Comparison of ENCODE assay signal across 1 cellular context in the genomic region with DNA sequence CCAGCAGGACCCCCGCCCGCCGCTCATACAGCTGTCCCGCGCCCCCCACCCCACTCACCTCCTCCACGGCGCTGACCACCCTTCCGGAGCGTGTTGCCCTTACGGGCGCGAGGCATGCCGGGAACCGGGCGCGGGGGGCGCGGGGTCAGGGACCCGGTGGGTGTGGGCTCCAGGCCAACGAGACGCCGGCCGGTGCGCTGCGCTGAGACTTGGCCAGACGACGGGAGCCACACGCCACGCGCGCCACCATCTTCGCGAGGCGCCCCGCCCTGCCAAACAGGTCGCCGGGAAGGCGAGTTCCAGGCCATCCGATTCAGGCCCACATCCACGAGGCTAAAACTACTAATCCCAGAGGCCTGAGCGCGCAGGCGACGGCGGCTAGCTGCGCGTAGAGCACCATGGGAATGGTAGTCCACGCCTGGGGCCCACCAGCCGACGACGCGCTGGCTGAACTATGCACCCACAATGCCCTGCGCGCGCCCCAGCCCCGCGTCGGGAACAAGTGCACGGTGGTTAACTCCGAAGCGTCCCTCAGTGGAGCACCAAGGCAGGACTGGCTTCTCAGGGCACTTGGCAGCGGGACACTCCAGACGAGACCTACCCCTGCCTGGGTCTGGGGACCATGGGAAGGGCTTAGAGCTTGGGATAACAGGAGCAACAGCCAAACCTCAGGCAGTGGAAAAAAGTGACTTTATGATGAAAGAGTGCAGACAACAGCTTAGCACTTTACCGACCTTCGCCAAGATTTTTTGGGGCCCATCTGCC.
TF ChIP-seq lines count a peak whose summit lies in the region.

A gene with protein sequence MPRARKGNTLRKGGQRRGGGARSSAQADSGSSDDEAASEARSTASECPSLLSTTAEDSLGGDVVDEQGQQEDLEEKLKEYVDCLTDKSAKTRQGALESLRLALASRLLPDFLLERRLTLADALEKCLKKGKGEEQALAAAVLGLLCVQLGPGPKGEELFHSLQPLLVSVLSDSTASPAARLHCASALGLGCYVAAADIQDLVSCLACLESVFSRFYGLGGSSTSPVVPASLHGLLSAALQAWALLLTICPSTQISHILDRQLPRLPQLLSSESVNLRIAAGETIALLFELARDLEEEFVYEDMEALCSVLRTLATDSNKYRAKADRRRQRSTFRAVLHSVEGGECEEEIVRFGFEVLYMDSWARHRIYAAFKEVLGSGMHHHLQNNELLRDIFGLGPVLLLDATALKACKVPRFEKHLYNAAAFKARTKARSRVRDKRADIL (minus strand): TSS at position 271 of the 765 bp plus-strand sequence. CDS start 155 bp downstream, at position 116.

TF ChIP-seq in HepG2, 621 proteins besides CTCF, POLR2A, EP300 and RAD21 (continued from another document):
- 0 out of 2 replicates have a peak, but pooled peaks have one; percentile 18 for TF ChIP-seq ZNF296 (CRISPR knock-in tag; conservative IDR thresholded peaks at IDR 0.05)
- TF ChIP-seq MTA1 (CRISPR knock-in tag; IDR thresholded peaks at IDR 0.05; ENCODE audit: borderline replicate concordance) = peak; percentile 26; the same call in 1 of the 2 replicates
- peak; percentile 86; the same call in 1 of the 2 replicates for TF ChIP-seq SP5 (CRISPR knock-in tag; IDR thresholded peaks at IDR 0.05; ENCODE audit: borderline replicate concordance, low read depth)
- TF ChIP-seq MZF1 (CRISPR knock-in tag; IDR thresholded peaks at IDR 0.05; ENCODE audit: borderline replicate concordance) = no peak; the same call in 1 of the 2 replicates
- TF ChIP-seq, protein P1, sequence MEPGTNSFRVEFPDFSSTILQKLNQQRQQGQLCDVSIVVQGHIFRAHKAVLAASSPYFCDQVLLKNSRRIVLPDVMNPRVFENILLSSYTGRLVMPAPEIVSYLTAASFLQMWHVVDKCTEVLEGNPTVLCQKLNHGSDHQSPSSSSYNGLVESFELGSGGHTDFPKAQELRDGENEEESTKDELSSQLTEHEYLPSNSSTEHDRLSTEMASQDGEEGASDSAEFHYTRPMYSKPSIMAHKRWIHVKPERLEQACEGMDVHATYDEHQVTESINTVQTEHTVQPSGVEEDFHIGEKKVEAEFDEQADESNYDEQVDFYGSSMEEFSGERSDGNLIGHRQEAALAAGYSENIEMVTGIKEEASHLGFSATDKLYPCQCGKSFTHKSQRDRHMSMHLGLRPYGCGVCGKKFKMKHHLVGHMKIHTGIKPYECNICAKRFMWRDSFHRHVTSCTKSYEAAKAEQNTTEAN (CRISPR knock-in tag; conservative IDR thresholded peaks at IDR 0.05) = no peak
- peak; percentile 65; the same call in 1 of the 2 replicates for TF ChIP-seq FOXA3 (CRISPR knock-in tag; IDR thresholded peaks at IDR 0.05)
- TF ChIP-seq ZNF235 (CRISPR knock-in tag; IDR thresholded peaks at IDR 0.05; ENCODE audit: borderline replicate concordance) = no peak
- TF ChIP-seq, protein P2, sequence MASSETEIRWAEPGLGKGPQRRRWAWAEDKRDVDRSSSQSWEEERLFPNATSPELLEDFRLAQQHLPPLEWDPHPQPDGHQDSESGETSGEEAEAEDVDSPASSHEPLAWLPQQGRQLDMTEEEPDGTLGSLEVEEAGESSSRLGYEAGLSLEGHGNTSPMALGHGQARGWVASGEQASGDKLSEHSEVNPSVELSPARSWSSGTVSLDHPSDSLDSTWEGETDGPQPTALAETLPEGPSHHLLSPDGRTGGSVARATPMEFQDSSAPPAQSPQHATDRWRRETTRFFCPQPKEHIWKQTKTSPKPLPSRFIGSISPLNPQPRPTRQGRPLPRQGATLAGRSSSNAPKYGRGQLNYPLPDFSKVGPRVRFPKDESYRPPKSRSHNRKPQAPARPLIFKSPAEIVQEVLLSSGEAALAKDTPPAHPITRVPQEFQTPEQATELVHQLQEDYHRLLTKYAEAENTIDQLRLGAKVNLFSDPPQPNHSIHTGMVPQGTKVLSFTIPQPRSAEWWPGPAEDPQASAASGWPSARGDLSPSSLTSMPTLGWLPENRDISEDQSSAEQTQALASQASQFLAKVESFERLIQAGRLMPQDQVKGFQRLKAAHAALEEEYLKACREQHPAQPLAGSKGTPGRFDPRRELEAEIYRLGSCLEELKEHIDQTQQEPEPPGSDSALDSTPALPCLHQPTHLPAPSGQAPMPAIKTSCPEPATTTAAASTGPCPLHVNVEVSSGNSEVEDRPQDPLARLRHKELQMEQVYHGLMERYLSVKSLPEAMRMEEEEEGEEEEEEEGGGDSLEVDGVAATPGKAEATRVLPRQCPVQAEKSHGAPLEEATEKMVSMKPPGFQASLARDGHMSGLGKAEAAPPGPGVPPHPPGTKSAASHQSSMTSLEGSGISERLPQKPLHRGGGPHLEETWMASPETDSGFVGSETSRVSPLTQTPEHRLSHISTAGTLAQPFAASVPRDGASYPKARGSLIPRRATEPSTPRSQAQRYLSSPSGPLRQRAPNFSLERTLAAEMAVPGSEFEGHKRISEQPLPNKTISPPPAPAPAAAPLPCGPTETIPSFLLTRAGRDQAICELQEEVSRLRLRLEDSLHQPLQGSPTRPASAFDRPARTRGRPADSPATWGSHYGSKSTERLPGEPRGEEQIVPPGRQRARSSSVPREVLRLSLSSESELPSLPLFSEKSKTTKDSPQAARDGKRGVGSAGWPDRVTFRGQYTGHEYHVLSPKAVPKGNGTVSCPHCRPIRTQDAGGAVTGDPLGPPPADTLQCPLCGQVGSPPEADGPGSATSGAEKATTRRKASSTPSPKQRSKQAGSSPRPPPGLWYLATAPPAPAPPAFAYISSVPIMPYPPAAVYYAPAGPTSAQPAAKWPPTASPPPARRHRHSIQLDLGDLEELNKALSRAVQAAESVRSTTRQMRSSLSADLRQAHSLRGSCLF (CRISPR knock-in tag; IDR thresholded peaks at IDR 0.05; ENCODE audit: borderline replicate concordance) = no peak
- TF ChIP-seq, protein P3, sequence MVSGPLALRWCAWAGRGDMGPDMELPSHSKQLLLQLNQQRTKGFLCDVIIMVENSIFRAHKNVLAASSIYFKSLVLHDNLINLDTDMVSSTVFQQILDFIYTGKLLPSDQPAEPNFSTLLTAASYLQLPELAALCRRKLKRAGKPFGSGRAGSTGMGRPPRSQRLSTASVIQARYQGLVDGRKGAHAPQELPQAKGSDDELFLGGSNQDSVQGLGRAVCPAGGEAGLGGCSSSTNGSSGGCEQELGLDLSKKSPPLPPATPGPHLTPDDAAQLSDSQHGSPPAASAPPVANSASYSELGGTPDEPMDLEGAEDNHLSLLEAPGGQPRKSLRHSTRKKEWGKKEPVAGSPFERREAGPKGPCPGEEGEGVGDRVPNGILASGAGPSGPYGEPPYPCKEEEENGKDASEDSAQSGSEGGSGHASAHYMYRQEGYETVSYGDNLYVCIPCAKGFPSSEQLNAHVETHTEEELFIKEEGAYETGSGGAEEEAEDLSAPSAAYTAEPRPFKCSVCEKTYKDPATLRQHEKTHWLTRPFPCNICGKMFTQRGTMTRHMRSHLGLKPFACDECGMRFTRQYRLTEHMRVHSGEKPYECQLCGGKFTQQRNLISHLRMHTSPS (CRISPR knock-in tag; IDR thresholded peaks at IDR 0.05; ENCODE audit: low read depth) = no peak
- no peak; the same call in 1 of the 2 replicates for TF ChIP-seq WIZ (CRISPR knock-in tag; IDR thresholded peaks at IDR 0.05)
- TF ChIP-seq HES4 (CRISPR knock-in tag; IDR thresholded peaks at IDR 0.05; ENCODE audit: borderline replicate concordance) = 0 out of 2 replicates have a peak, but pooled peaks have one; percentile 48
- no peak for TF ChIP-seq ZFP36L2 (CRISPR knock-in tag; IDR thresholded peaks at IDR 0.05)
- TF ChIP-seq, protein P4, sequence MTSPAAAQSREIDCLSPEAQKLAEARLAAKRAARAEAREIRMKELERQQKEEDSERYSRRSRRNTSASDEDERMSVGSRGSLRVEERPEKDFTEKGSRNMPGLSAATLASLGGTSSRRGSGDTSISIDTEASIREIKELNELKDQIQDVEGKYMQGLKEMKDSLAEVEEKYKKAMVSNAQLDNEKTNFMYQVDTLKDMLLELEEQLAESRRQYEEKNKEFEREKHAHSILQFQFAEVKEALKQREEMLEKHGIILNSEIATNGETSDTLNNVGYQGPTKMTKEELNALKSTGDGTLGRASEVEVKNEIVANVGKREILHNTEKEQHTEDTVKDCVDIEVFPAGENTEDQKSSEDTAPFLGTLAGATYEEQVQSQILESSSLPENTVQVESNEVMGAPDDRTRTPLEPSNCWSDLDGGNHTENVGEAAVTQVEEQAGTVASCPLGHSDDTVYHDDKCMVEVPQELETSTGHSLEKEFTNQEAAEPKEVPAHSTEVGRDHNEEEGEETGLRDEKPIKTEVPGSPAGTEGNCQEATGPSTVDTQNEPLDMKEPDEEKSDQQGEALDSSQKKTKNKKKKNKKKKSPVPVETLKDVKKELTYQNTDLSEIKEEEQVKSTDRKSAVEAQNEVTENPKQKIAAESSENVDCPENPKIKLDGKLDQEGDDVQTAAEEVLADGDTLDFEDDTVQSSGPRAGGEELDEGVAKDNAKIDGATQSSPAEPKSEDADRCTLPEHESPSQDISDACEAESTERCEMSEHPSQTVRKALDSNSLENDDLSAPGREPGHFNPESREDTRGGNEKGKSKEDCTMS (CRISPR knock-in tag; conservative IDR thresholded peaks at IDR 0.05) = no peak
- TF ChIP-seq, protein P5, sequence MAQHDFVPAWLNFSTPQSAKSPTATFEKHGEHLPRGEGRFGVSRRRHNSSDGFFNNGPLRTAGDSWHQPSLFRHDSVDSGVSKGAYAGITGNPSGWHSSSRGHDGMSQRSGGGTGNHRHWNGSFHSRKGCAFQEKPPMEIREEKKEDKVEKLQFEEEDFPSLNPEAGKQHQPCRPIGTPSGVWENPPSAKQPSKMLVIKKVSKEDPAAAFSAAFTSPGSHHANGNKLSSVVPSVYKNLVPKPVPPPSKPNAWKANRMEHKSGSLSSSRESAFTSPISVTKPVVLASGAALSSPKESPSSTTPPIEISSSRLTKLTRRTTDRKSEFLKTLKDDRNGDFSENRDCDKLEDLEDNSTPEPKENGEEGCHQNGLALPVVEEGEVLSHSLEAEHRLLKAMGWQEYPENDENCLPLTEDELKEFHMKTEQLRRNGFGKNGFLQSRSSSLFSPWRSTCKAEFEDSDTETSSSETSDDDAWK (CRISPR knock-in tag; IDR thresholded peaks at IDR 0.05) = no peak
- TF ChIP-seq ELF1 (CRISPR knock-in tag; IDR thresholded peaks at IDR 0.05) = peak; percentile 77
- no peak for TF ChIP-seq ZNF570 (CRISPR knock-in tag; IDR thresholded peaks at IDR 0.05; ENCODE audit: borderline replicate concordance)
- 0 out of 2 replicates have a peak, but pooled peaks have one; percentile 19 for TF ChIP-seq TSC22D2 (CRISPR knock-in tag; IDR thresholded peaks at IDR 0.05; ENCODE audit: borderline replicate concordance)
- peak; percentile 60; the same call in 1 of the 2 replicates for TF ChIP-seq ZC3H13 (CRISPR knock-in tag; IDR thresholded peaks at IDR 0.05)
- no peak for TF ChIP-seq MAFF (IDR thresholded peaks at IDR 0.05; ENCODE audit: low read depth, low read length)
- no peak; the same call in 1 of the 2 replicates for TF ChIP-seq MED1 (CRISPR knock-in tag; IDR thresholded peaks at IDR 0.05)
- peak; percentile 99; the same call in 1 of the 2 replicates for TF ChIP-seq TBP (CRISPR knock-in tag; IDR thresholded peaks at IDR 0.05)
- no peak for TF ChIP-seq SMAD9 (CRISPR knock-in tag; IDR thresholded peaks at IDR 0.05)
- TF ChIP-seq MEIS1 (CRISPR knock-in tag; IDR thresholded peaks at IDR 0.05; ENCODE audit: borderline replicate concordance) = 0 out of 2 replicates have a peak, but pooled peaks have one; percentile 31
- TF ChIP-seq KLF6 (CRISPR knock-in tag; IDR thresholded peaks at IDR 0.05) = 0 out of 2 replicates have a peak, but pooled peaks have one; percentile 10
- TF ChIP-seq, protein P6, sequence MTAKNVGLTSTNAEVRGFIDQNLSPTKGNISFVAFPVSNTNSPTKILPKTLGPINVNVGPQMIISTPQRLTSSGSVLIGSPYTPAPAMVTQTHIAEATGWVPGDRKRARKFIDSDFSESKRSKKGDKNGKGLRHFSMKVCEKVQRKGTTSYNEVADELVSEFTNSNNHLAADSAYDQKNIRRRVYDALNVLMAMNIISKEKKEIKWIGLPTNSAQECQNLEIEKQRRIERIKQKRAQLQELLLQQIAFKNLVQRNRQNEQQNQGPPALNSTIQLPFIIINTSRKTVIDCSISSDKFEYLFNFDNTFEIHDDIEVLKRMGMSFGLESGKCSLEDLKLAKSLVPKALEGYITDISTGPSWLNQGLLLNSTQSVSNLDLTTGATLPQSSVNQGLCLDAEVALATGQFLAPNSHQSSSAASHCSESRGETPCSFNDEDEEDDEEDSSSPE (CRISPR knock-in tag; IDR thresholded peaks at IDR 0.05) = peak; percentile 88
- TF ChIP-seq, protein P7, sequence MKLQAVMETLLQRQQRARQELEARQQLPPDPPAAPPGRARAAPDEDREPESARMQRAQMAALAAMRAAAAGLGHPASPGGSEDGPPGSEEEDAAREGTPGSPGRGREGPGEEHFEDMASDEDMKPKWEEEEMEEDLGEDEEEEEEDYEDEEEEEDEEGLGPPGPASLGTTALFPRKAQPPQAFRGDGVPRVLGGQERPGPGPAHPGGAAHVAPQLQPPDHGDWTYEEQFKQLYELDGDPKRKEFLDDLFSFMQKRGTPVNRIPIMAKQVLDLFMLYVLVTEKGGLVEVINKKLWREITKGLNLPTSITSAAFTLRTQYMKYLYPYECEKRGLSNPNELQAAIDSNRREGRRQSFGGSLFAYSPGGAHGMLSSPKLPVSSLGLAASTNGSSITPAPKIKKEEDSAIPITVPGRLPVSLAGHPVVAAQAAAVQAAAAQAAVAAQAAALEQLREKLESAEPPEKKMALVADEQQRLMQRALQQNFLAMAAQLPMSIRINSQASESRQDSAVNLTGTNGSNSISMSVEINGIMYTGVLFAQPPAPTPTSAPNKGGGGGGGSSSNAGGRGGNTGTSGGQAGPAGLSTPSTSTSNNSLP (IDR thresholded peaks at IDR 0.05; ENCODE audit: low read depth, low read length) = 0 out of 2 replicates have a peak, but pooled peaks have one; percentile 18
- TF ChIP-seq, protein P8, sequence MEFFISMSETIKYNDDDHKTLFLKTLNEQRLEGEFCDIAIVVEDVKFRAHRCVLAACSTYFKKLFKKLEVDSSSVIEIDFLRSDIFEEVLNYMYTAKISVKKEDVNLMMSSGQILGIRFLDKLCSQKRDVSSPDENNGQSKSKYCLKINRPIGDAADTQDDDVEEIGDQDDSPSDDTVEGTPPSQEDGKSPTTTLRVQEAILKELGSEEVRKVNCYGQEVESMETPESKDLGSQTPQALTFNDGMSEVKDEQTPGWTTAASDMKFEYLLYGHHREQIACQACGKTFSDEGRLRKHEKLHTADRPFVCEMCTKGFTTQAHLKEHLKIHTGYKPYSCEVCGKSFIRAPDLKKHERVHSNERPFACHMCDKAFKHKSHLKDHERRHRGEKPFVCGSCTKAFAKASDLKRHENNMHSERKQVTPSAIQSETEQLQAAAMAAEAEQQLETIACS (CRISPR knock-in tag; IDR thresholded peaks at IDR 0.05) = peak; percentile 79
- no peak for TF ChIP-seq HHEX (CRISPR knock-in tag; IDR thresholded peaks at IDR 0.05)
- TF ChIP-seq AKAP8 (CRISPR knock-in tag; IDR thresholded peaks at IDR 0.05) = peak; percentile 78; the same call in 1 of the 2 replicates
- no peak; the same call in 1 of the 2 replicates for TF ChIP-seq RFX1 (IDR thresholded peaks at IDR 0.05)
